In genomic region chr2:168976034-168976654, GRCh38 we compare ENCODE assay signal across 1 cellular context.
TF ChIP-seq lines count a peak whose summit lies in the region.

No MANE protein-coding gene starts in this region.

TF ChIP-seq in K562, 482 proteins besides CTCF, POLR2A, EP300 and RAD21 (continued from another document and continues in another):
- TF ChIP-seq ZBTB1 (CRISPR knock-in tag; IDR thresholded peaks at IDR 0.05; ENCODE audit: borderline replicate concordance, low read depth) (no peak), ZNF609 (CRISPR knock-in tag; IDR thresholded peaks at IDR 0.05; ENCODE audit: borderline replicate concordance) (peak; percentile 93), MYNN (IDR thresholded peaks at IDR 0.05) (peak; percentile 79), MYNN (CRISPR knock-in tag; IDR thresholded peaks at IDR 0.05) (no peak), NCOA4 (IDR thresholded peaks at IDR 0.05; ENCODE audit: partially characterized antibody) (peak; percentile 88), FOXK2 (conservative IDR thresholded peaks at IDR 0.05 in 1 of 2, IDR thresholded peaks at IDR 0.05 in 1 of 2; ENCODE audit: low read depth in 2 of 2) (peak; percentile 55 to 65; a peak in 2 of 4 replicates), SRSF9 (IDR thresholded peaks at IDR 0.05; ENCODE audit: borderline replicate concordance, low read depth, low read length) (no peak), PBX2 (CRISPR knock-in tag; IDR thresholded peaks at IDR 0.05; ENCODE audit: low read depth) (peak; percentile 80), PBX2 (tag; conservative IDR thresholded peaks at IDR 0.05; ENCODE audit: low read depth) (peak; percentile 98), ZFP36 (IDR thresholded peaks at IDR 0.05; ENCODE audit: low read depth, low read length, partially characterized antibody) (peak; percentile 7), FOXP1 (CRISPR knock-in tag; IDR thresholded peaks at IDR 0.05) (peak; percentile 93; the same call in 1 of the 2 replicates), ZNF449 (CRISPR knock-in tag; IDR thresholded peaks at IDR 0.05) (no peak), RERE (CRISPR knock-in tag; IDR thresholded peaks at IDR 0.05; ENCODE audit: borderline replicate concordance) (peak; percentile 61; the same call in 1 of the 2 replicates), ZNF830 (CRISPR knock-in tag; IDR thresholded peaks at IDR 0.05) (no peak), CEBPG (CRISPR knock-in tag; IDR thresholded peaks at IDR 0.05) (peak; percentile 64; the same call in 1 of the 2 replicates), CEBPG (tag; conservative IDR thresholded peaks at IDR 0.05 in 1 of 2, IDR thresholded peaks at IDR 0.05 in 1 of 2) (peak in 1 of 2 experiments; percentile 20; a peak in 2 of 4 replicates), ZNF696 (CRISPR knock-in tag; conservative IDR thresholded peaks at IDR 0.05) (no peak), BRF1 (IDR thresholded peaks at IDR 0.05; ENCODE audit: borderline replicate concordance, extremely low read depth, insufficient read length) (no peak), ZNF668 (CRISPR knock-in tag; IDR thresholded peaks at IDR 0.05) (no peak; the same call in 1 of the 2 replicates)
- TF ChIP-seq, protein P1, sequence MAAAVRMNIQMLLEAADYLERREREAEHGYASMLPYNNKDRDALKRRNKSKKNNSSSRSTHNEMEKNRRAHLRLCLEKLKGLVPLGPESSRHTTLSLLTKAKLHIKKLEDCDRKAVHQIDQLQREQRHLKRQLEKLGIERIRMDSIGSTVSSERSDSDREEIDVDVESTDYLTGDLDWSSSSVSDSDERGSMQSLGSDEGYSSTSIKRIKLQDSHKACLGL (CRISPR knock-in tag; IDR thresholded peaks at IDR 0.05; ENCODE audit: borderline replicate concordance, poor library complexity, severe bottlenecking): no peak
- TF ChIP-seq, protein P2, sequence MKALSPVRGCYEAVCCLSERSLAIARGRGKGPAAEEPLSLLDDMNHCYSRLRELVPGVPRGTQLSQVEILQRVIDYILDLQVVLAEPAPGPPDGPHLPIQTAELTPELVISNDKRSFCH (CRISPR knock-in tag; IDR thresholded peaks at IDR 0.05): no peak
- TF ChIP-seq, protein P2 (tag; IDR thresholded peaks at IDR 0.05): peak; percentile 93
- TF ChIP-seq, protein P3, sequence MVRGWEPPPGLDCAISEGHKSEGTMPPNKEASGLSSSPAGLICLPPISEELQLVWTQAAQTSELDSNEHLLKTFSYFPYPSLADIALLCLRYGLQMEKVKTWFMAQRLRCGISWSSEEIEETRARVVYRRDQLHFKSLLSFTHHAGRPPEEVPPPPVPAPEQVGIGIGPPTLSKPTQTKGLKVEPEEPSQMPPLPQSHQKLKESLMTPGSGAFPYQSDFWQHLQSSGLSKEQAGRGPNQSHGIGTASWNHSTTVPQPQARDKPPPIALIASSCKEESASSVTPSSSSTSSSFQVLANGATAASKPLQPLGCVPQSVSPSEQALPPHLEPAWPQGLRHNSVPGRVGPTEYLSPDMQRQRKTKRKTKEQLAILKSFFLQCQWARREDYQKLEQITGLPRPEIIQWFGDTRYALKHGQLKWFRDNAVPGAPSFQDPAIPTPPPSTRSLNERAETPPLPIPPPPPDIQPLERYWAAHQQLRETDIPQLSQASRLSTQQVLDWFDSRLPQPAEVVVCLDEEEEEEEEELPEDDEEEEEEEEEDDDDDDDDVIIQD (CRISPR knock-in tag; IDR thresholded peaks at IDR 0.05): no peak
- TF ChIP-seq, protein P4, sequence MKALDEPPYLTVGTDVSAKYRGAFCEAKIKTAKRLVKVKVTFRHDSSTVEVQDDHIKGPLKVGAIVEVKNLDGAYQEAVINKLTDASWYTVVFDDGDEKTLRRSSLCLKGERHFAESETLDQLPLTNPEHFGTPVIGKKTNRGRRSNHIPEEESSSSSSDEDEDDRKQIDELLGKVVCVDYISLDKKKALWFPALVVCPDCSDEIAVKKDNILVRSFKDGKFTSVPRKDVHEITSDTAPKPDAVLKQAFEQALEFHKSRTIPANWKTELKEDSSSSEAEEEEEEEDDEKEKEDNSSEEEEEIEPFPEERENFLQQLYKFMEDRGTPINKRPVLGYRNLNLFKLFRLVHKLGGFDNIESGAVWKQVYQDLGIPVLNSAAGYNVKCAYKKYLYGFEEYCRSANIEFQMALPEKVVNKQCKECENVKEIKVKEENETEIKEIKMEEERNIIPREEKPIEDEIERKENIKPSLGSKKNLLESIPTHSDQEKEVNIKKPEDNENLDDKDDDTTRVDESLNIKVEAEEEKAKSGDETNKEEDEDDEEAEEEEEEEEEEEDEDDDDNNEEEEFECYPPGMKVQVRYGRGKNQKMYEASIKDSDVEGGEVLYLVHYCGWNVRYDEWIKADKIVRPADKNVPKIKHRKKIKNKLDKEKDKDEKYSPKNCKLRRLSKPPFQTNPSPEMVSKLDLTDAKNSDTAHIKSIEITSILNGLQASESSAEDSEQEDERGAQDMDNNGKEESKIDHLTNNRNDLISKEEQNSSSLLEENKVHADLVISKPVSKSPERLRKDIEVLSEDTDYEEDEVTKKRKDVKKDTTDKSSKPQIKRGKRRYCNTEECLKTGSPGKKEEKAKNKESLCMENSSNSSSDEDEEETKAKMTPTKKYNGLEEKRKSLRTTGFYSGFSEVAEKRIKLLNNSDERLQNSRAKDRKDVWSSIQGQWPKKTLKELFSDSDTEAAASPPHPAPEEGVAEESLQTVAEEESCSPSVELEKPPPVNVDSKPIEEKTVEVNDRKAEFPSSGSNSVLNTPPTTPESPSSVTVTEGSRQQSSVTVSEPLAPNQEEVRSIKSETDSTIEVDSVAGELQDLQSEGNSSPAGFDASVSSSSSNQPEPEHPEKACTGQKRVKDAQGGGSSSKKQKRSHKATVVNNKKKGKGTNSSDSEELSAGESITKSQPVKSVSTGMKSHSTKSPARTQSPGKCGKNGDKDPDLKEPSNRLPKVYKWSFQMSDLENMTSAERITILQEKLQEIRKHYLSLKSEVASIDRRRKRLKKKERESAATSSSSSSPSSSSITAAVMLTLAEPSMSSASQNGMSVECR (CRISPR knock-in tag; IDR thresholded peaks at IDR 0.05): no peak
- TF ChIP-seq, protein P5, sequence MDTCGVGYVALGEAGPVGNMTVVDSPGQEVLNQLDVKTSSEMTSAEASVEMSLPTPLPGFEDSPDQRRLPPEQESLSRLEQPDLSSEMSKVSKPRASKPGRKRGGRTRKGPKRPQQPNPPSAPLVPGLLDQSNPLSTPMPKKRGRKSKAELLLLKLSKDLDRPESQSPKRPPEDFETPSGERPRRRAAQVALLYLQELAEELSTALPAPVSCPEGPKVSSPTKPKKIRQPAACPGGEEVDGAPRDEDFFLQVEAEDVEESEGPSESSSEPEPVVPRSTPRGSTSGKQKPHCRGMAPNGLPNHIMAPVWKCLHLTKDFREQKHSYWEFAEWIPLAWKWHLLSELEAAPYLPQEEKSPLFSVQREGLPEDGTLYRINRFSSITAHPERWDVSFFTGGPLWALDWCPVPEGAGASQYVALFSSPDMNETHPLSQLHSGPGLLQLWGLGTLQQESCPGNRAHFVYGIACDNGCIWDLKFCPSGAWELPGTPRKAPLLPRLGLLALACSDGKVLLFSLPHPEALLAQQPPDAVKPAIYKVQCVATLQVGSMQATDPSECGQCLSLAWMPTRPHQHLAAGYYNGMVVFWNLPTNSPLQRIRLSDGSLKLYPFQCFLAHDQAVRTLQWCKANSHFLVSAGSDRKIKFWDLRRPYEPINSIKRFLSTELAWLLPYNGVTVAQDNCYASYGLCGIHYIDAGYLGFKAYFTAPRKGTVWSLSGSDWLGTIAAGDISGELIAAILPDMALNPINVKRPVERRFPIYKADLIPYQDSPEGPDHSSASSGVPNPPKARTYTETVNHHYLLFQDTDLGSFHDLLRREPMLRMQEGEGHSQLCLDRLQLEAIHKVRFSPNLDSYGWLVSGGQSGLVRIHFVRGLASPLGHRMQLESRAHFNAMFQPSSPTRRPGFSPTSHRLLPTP (IDR thresholded peaks at IDR 0.05; ENCODE audit: borderline replicate concordance, extremely low read depth, insufficient read length): no peak
